In genomic region chr11:28296426-28296825, GRCh38 we compare ENCODE assay signal across 12 cellular contexts.
DNase-seq lines count a peak whose midpoint lies in the region; ATAC-seq, FAIRE-seq and TF ChIP-seq lines count a peak whose summit lies in the region.
"Had no signal": no experiment of that assay in that cellular context is flagged by ENCODE, and none has a peak within 500 bp of the region (broad histone marks: within the 10 kb centered on the region; RNA-seq: fewer than 3 reads in every experiment).

No MANE protein-coding gene starts in this region.

- no peak overlapping the region for H3K9ac ChIP-seq in GM12878 (ENCODE audit: control insufficient read depth, insufficient read depth, low read length)

- POLR2A ChIA-PET in GM12878 (lab: Charles Lee) = no interaction called here

- TF ChIP-seq POLR2A in GM12878 (IDR thresholded peaks at IDR 0.05; ENCODE audit: low read depth, low read length) = no peak

- CTCF ChIA-PET in GM12878 (lab: Yijun Ruan, JAX) = no interaction called here

- no peaks in the 10 kb centered on the region for H3K27me3 ChIP-seq in GM12878 (replicated peaks in 1 of 2; ENCODE audit: control insufficient read depth in 2 of 2, insufficient read depth in 2 of 2, low read length in 1 of 2)
- H3K27me3 ChIP-seq: vagina had no signal

- no peak overlapping the region for H3K4me3 ChIP-seq in GM12878
- H3K4me3 ChIP-seq: K562, vagina had no signal

- intact Hi-C loops in GM12878 (cut with micrococcal nuclease; ENCODE audit: unreplicated experiment) = no loop called here

- H3K79me2 ChIP-seq in GM12878 (ENCODE audit: control insufficient read depth, insufficient read depth, low read length) = no peaks in the 10 kb centered on the region

- DNase-seq in GM12878 (ENCODE audit: low read depth, low spot score) (peak; percentile 8), amniotic stem cell (lab: John Stamatoyannopoulos, UW) (no peak)
- DNase-seq in stimulated activated naive CD8-positive, alpha-beta T cell treated with anti-CD3 and anti-CD28 coated beads, Interleukin-15, Interleukin-2, amounts not matched to agents 100 U/mL and 50 U/mL, for 24 hours = no peak
- DNase-seq in stimulated activated naive CD4-positive, alpha-beta T cell (lab: John Stamatoyannopoulos, UW) = no peak
- DNase-seq: DMS153; effector CD4-positive, alpha-beta T cell; PC-3 had no signal

- 93% methylated on average over 2 of the region's 2 CpGs for WGBS in GM12878 (ENCODE audit: insufficient coverage, insufficient replicate concordance, low lambda C conversion rate, missing lambda C conversion rate)

- ATAC-seq in GM19025 (IDR thresholded peaks at IDR 0.05; ENCODE audit: low read depth, unreplicated experiment) (peak; percentile 86), GM21529 (IDR thresholded peaks at IDR 0.05; ENCODE audit: unreplicated experiment) (peak; percentile 99), HG03060 (IDR thresholded peaks at IDR 0.05; ENCODE audit: low read depth, unreplicated experiment) (peak; percentile 62), GM12878 (peak; percentile 90)
- ATAC-seq in stimulated activated naive CD8-positive, alpha-beta T cell treated with anti-CD3 and anti-CD28 coated beads, Interleukin-15, Interleukin-2, amounts not matched to agents 100 U/mL and 50 U/mL, for 24 hours = no peak
- ATAC-seq: K562, PC-3 had no signal

- peaks cover 12% of the 10 kb centered on the region for H3K4me1 ChIP-seq in GM12878 (ENCODE audit: control insufficient read depth, insufficient read depth, low read length)
- H3K4me1 ChIP-seq: vagina had no signal

- TF ChIP-seq CTCF in GM12878 (IDR thresholded peaks at IDR 0.05 in 2 of 3, conservative IDR thresholded peaks at IDR 0.05 in 1 of 3; ENCODE audit: control insufficient read depth in 2 of 3, extremely low read depth in 1 of 3, insufficient read depth in 1 of 3, low read depth in 3 of 3, low read length in 3 of 3) = no peak

- SMC1A ChIA-PET in GM12878 (lab: Charles Lee; ENCODE audit: uncharacterized antibody, unreplicated experiment) = no interaction called here

- peak; percentile 44 for FAIRE-seq in GM12878 (lab: Jason Lieb, UNC)
- FAIRE-seq: K562 had no signal

- in situ Hi-C loops in GM12878 (cut with MboI) = no loop called here

- no peak overlapping the region for H3K27ac ChIP-seq in GM12878 (ENCODE audit: control insufficient read depth, insufficient read depth)
- H3K27ac ChIP-seq: vagina had no signal

- no peak overlapping the region for H3K4me2 ChIP-seq in GM12878 (ENCODE audit: control insufficient read depth, insufficient read depth)

- RAD21 ChIA-PET in GM12878 (lab: Charles Lee; ENCODE audit: unreplicated experiment) = no interaction called here

- H3K9me3 ChIP-seq in GM12878 (replicated peaks; ENCODE audit: control insufficient read depth, insufficient read depth, low read length) = no peaks in the 10 kb centered on the region; the same call in 2 of the 3 replicates
- H3K9me3 ChIP-seq: vagina had no signal

- no peak for TF ChIP-seq EP300 in GM12878 (IDR thresholded peaks at IDR 0.05; ENCODE audit: borderline replicate concordance in 1 of 2, control insufficient read depth in 1 of 2, low read depth in 2 of 2, low read length in 2 of 2)

- H3K36me3 ChIP-seq in GM12878 (ENCODE audit: control insufficient read depth in 2 of 2, insufficient read depth in 2 of 2, low read length in 1 of 2) = no peaks in the 10 kb centered on the region; a peak in 3 of 4 replicates

- no TSS peak for BruUV-seq in GM12878 (replicated peaks; lab: Mats Ljungman, UMichigan)

- H4K20me1 ChIP-seq in GM12878 (ENCODE audit: control insufficient read depth, insufficient read depth) = no peaks in the 10 kb centered on the region

- no peak overlapping the region for H2AFZ ChIP-seq in GM12878 (ENCODE audit: control insufficient read depth, low read depth, low read length)

- no peak for TF ChIP-seq RAD21 in GM12878 (IDR thresholded peaks at IDR 0.05; ENCODE audit: insufficient read depth, low read depth, low read length)

TF ChIP-seq in GM12878, 131 proteins besides CTCF, POLR2A, EP300 and RAD21:
- TF ChIP-seq ZNF24 (IDR thresholded peaks at IDR 0.05) (peak; percentile 70), STAT1 (conservative IDR thresholded peaks at IDR 0.05) (no peak)
